ENCODE assay signal across 23 cellular contexts in genomic region chr2:16725549-16725948, GRCh38. TPM values are rescaled to one million over a fixed set of nuclear protein-coding genes. Genes with fewer than 3 reads are reported as not detected.
DNase-seq lines count a peak whose midpoint lies in the region; ATAC-seq and TF ChIP-seq lines count a peak whose summit lies in the region.
"Had no signal": no experiment of that assay in that cellular context is flagged by ENCODE, and none has a peak within 500 bp of the region (broad histone marks: within the 10 kb centered on the region; RNA-seq: fewer than 3 reads in every experiment).

No MANE protein-coding gene starts in this region.

- ATAC-seq in activated CD4-positive, alpha-beta T cell treated with anti-CD3 and anti-CD28 coated beads for 36 hours = peak; percentile 87
- ATAC-seq: HepG2, T-helper 17 cell had no signal

- DNase-seq in activated CD4-positive, alpha-beta T cell treated with anti-CD3 and anti-CD28 coated beads for 36 hours = peak; percentile 49
- DNase-seq in activated CD4-positive, alpha-beta T cell treated with anti-CD3 and anti-CD28 coated beads, Interleukin-2, amount 50 U/mL, for 48 hours = no peak
- peak; percentile 42 for DNase-seq in stimulated activated CD4-positive, alpha-beta T cell treated with anti-CD3 and anti-CD28 coated beads, Interleukin-1b, Interleukin-23, amount 100 ng/mL, for 48 hours
- no peak for DNase-seq in stimulated activated CD4-positive, alpha-beta T cell treated with anti-CD3 and anti-CD28 coated beads, Interleukin-4, amount 100 ng/mL, for 24 hours
- DNase-seq in activated T-helper 2 cell treated with anti-CD3 and anti-CD28 coated beads, Interferon-gamma antibody, Interleukin-2, Interleukin-4, amounts not matched to agents 10 μg/mL and 5 μg/mL and 100 μg/mL, durations not matched to agents 14 hours and 24 hours and 36 hours (ENCODE audit: low spot score) = no peak
- DNase-seq in NCI-H526 (lab: John Stamatoyannopoulos, UW) (no peak), T-helper 9 cell (no peak), tibial nerve (ENCODE audit: low spot score in 2 of 2) (no peak)
- DNase-seq: activated CD8-positive, alpha-beta memory T cell treated with anti-CD3 and anti-CD28 coated beads for 24 hours; adrenal gland; Caco-2; kidney; NCI-H1105 treated with DMSO at 0.1 percent for 48 hours; NCI-H2081 treated with DMSO at 0.1 percent for 48 hours; RPMI8226; stimulated activated CD4-positive, alpha-beta T cell treated with anti-CD3 and anti-CD28 coated beads, Interleukin-4, amount 100 ng/mL, for 1 hour; T-helper 17 cell; trophoblast cell; WERI-Rb-1 had no signal

- peaks cover 0 to 7% of the 10 kb centered on the region in 2 donors for H3K27me3 ChIP-seq in tibial nerve
- H3K27me3 ChIP-seq: adrenal gland, BLaER1 had no signal

- POLR2A ChIA-PET in activated CD4-positive, alpha-beta T cell treated with anti-CD3 and anti-CD28 coated beads for 36 hours (lab: Charles Lee) = no interaction called here

- no peak overlapping the region for H3K27ac ChIP-seq in tibial nerve
- H3K27ac ChIP-seq: adrenal gland, BLaER1, coronary artery, SK-N-MC, WERI-Rb-1 had no signal

- H3K4me1 ChIP-seq in tibial nerve = peaks cover 0 to 17% (median 0%) of the 10 kb centered on the region in 4 donors
- H3K4me1 ChIP-seq: adrenal gland, Caco-2 had no signal

- H3K27me3 Mint-ChIP-seq in activated CD4-positive, alpha-beta T cell treated with anti-CD3 and anti-CD28 coated beads for 36 hours = peaks cover 20% of the 10 kb centered on the region
- H3K27me3 Mint-ChIP-seq in activated T-helper 2 cell treated with anti-CD3 and anti-CD28 coated beads, Interferon-gamma antibody, Interleukin-2, Interleukin-4, amounts not matched to agents 10 μg/mL and 5 μg/mL and 100 μg/mL, durations not matched to agents 14 hours and 24 hours and 36 hours (ENCODE audit: low read depth) = peaks cover 4% of the 10 kb centered on the region

- WGBS in tibial nerve, 2 donors = 65% methylated on average over 9 of the region's 9 CpGs

- CTCF ChIA-PET in activated CD4-positive, alpha-beta T cell treated with anti-CD3 and anti-CD28 coated beads for 36 hours (lab: Charles Lee) = no interaction called here

- intact Hi-C loops in activated CD4-positive, alpha-beta T cell treated with anti-CD3 and anti-CD28 coated beads for 36 hours (cut with DNase I, micrococcal nuclease) = loop anchor here (1.0 to 10.0 kb wide), 5 partner anchors 22 to 1551 kb away; partner anchors contain the start of genes CYRIA (in 2 of the 2), GEN1 (in 1 of the 2) and SMC6 (in 1 of the 2)
- intact Hi-C loops in activated T-helper 2 cell treated with anti-CD3 and anti-CD28 coated beads, Interferon-gamma antibody, Interleukin-2, Interleukin-4, amounts not matched to agents 10 μg/mL and 5 μg/mL and 100 μg/mL, durations not matched to agents 14 hours and 24 hours and 36 hours (cut with micrococcal nuclease) = loop anchor here (1.0 to 5.0 kb wide), 2 partner anchors 22 to 78 kb away; no protein-coding TSS in a partner anchor

- no peaks in the 10 kb centered on the region for H3K36me3 ChIP-seq in tibial nerve
- H3K36me3 ChIP-seq: adrenal gland, BLaER1, WERI-Rb-1 had no signal

- H3K36me3 Mint-ChIP-seq in activated CD4-positive, alpha-beta T cell treated with anti-CD3 and anti-CD28 coated beads for 36 hours (ENCODE audit: low read depth) = peaks cover 3% of the 10 kb centered on the region
- H3K36me3 Mint-ChIP-seq in activated T-helper 2 cell treated with anti-CD3 and anti-CD28 coated beads, Interferon-gamma antibody, Interleukin-2, Interleukin-4, amounts not matched to agents 10 μg/mL and 5 μg/mL and 100 μg/mL, durations not matched to agents 14 hours and 24 hours and 36 hours (ENCODE audit: low read depth) = no peaks in the 10 kb centered on the region

- H3K4me1 Mint-ChIP-seq in activated CD4-positive, alpha-beta T cell treated with anti-CD3 and anti-CD28 coated beads for 36 hours = peaks cover 47% of the 10 kb centered on the region
- H3K4me1 Mint-ChIP-seq in activated T-helper 2 cell treated with anti-CD3 and anti-CD28 coated beads, Interferon-gamma antibody, Interleukin-2, Interleukin-4, amounts not matched to agents 10 μg/mL and 5 μg/mL and 100 μg/mL, durations not matched to agents 14 hours and 24 hours and 36 hours (ENCODE audit: low read depth) = peaks cover 25% of the 10 kb centered on the region
- H3K4me1 Mint-ChIP-seq: T-helper 17 cell had no signal

- H3K27ac Mint-ChIP-seq in activated CD4-positive, alpha-beta T cell treated with anti-CD3 and anti-CD28 coated beads for 36 hours = peak overlapping the region; percentile 40
- H3K27ac Mint-ChIP-seq in activated T-helper 2 cell treated with anti-CD3 and anti-CD28 coated beads, Interferon-gamma antibody, Interleukin-2, Interleukin-4, amounts not matched to agents 10 μg/mL and 5 μg/mL and 100 μg/mL, durations not matched to agents 14 hours and 24 hours and 36 hours = peak overlapping the region; percentile 57
- H3K27ac Mint-ChIP-seq: T-helper 17 cell had no signal

- no peaks in the 10 kb centered on the region for H3K9me3 Mint-ChIP-seq in activated CD4-positive, alpha-beta T cell treated with anti-CD3 and anti-CD28 coated beads for 36 hours (ENCODE audit: low read depth)
- H3K9me3 Mint-ChIP-seq in activated T-helper 2 cell treated with anti-CD3 and anti-CD28 coated beads, Interferon-gamma antibody, Interleukin-2, Interleukin-4, amounts not matched to agents 10 μg/mL and 5 μg/mL and 100 μg/mL, durations not matched to agents 14 hours and 24 hours and 36 hours = peaks cover 7% of the 10 kb centered on the region

- no peak overlapping the region for H3K4me3 Mint-ChIP-seq in activated CD4-positive, alpha-beta T cell treated with anti-CD3 and anti-CD28 coated beads for 36 hours
- no peak overlapping the region for H3K4me3 Mint-ChIP-seq in activated T-helper 2 cell treated with anti-CD3 and anti-CD28 coated beads, Interferon-gamma antibody, Interleukin-2, Interleukin-4, amounts not matched to agents 10 μg/mL and 5 μg/mL and 100 μg/mL, durations not matched to agents 14 hours and 24 hours and 36 hours (ENCODE audit: low read depth)
- H3K4me3 Mint-ChIP-seq: T-helper 17 cell had no signal

- TF ChIP-seq CTCF in tibial nerve (IDR thresholded peaks at IDR 0.05) = no peak

- no peak overlapping the region for H3K4me3 ChIP-seq in tibial nerve
- H3K4me3 ChIP-seq: adrenal gland, BLaER1, coronary artery, SK-N-MC had no signal

- H3K9me3 ChIP-seq in tibial nerve = no peaks in the 10 kb centered on the region
- H3K9me3 ChIP-seq: adrenal gland, BLaER1, Caco-2 had no signal

- no peak for TF ChIP-seq EP300 in tibial nerve (IDR thresholded peaks at IDR 0.05)

- TF ChIP-seq POLR2A in tibial nerve (IDR thresholded peaks at IDR 0.05) = no peak

RNA-seq across cellular contexts. Expression of gene CYRIA, which starts 59.9 kb away (rescaled TPM):
- 1 to 10 TPM; 2.5 to 2.8 TPM for total RNA-seq in activated CD4-positive, alpha-beta T cell treated with anti-CD3 and anti-CD28 coated beads for 36 hours
- total RNA-seq in activated T-helper 2 cell treated with anti-CD3 and anti-CD28 coated beads, Interferon-gamma antibody, Interleukin-2, Interleukin-4, amounts not matched to agents 10 μg/mL and 5 μg/mL and 100 μg/mL, durations not matched to agents 14 hours and 24 hours and 36 hours = 1.8 TPM in 2 replicates
- total RNA-seq in tibial nerve = 1 to 10 TPM; 3.3 to 5.7 (median 4.9) TPM
- total RNA-seq: HepG2 had no signal

Comparison
In these comparisons a context has a peak if more than half of its experiments do, and no peak if none do; other contexts are left out.
1. DNase-seq: peak in activated CD4-positive, alpha-beta T cell treated with anti-CD3 and anti-CD28 coated beads for 36 hours (single experiment) and stimulated activated CD4-positive, alpha-beta T cell treated with anti-CD3 and anti-CD28 coated beads, Interleukin-1b, Interleukin-23, amount 100 ng/mL, for 48 hours (single experiment); none in activated CD4-positive, alpha-beta T cell treated with anti-CD3 and anti-CD28 coated beads, Interleukin-2, amount 50 U/mL, for 48 hours (0 of 2), stimulated activated CD4-positive, alpha-beta T cell treated with anti-CD3 and anti-CD28 coated beads, Interleukin-4, amount 100 ng/mL, for 24 hours (single experiment), activated T-helper 2 cell treated with anti-CD3 and anti-CD28 coated beads, Interferon-gamma antibody, Interleukin-2, Interleukin-4, amounts not matched to agents 10 μg/mL and 5 μg/mL and 100 μg/mL, durations not matched to agents 14 hours and 24 hours and 36 hours (single experiment), NCI-H526 (0 of 2), T-helper 9 cell (single experiment) and tibial nerve (0 of 2).